8 cellular contexts compared by ENCODE assay signal in genomic region chr12:96047621-96048211, GRCh38. TPM values are rescaled to one million over a fixed set of nuclear protein-coding genes. Genes with fewer than 3 reads are reported as not detected.
A peak's percentile ranks its signal among the peaks of the same experiment; 100 is the strongest.
DNase-seq lines count a peak whose midpoint lies in the region; ATAC-seq and TF ChIP-seq lines count a peak whose summit lies in the region.

No MANE protein-coding gene starts in this region.

- TF ChIP-seq CTCF in fibroblast of villous mesenchyme (IDR thresholded peaks at IDR 0.05; ENCODE audit: insufficient read depth, low read depth, low read length), result no peak

- H3K4me3 ChIP-seq in fibroblast of villous mesenchyme (ENCODE audit: low read depth, low read length) (no peak overlapping the region), H7 (ENCODE audit: insufficient read depth, low read depth, low read length) (no peak overlapping the region)

- peak; percentile 75 for ATAC-seq in HG02588 (IDR thresholded peaks at IDR 0.05; ENCODE audit: unreplicated experiment)

- peaks cover 10% of the 10 kb centered on the region for H3K9me3 Mint-ChIP-seq in activated CD4-positive, alpha-beta T cell treated with anti-CD3 and anti-CD28 coated beads, Interleukin-2, amount 10 ng/mL, durations not matched to agents 24 days and 14 days
- peaks cover 14% of the 10 kb centered on the region for H3K9me3 Mint-ChIP-seq in T-helper 1 cell treated with Interleukin-12 subunit alpha and Interleukin-12 subunit beta and Interleukin-4 antibody, amounts not matched to agents 30 μg/mL and 1 μg/mL, for 36 hours
- no peaks in the 10 kb centered on the region for H3K9me3 Mint-ChIP-seq in stimulated activated naive CD8-positive, alpha-beta T cell treated with anti-CD3 and anti-CD28 coated beads, Interleukin-15, Interleukin-2, amounts not matched to agents 100 ng/mL and 50 ng/mL, for 24 hours

- H3K27me3 ChIP-seq in H7 (ENCODE audit: control insufficient read depth, insufficient read depth, low read length), result no peaks in the 10 kb centered on the region

- H3K36me3 ChIP-seq in H7 (replicated peaks; ENCODE audit: control insufficient read depth, insufficient read depth, low read length), result no peaks in the 10 kb centered on the region

- peaks cover 38% of the 10 kb centered on the region for H3K4me1 Mint-ChIP-seq in activated CD4-positive, alpha-beta T cell treated with anti-CD3 and anti-CD28 coated beads, Interleukin-2, amount 10 ng/mL, durations not matched to agents 24 days and 14 days
- H3K4me1 Mint-ChIP-seq in T-helper 1 cell treated with Interleukin-12 subunit alpha and Interleukin-12 subunit beta and Interleukin-4 antibody, amounts not matched to agents 30 μg/mL and 1 μg/mL, for 36 hours (ENCODE audit: low read depth), result peaks cover 39% of the 10 kb centered on the region
- H3K4me1 Mint-ChIP-seq in stimulated activated naive CD8-positive, alpha-beta T cell treated with anti-CD3 and anti-CD28 coated beads, Interleukin-15, Interleukin-2, amounts not matched to agents 100 ng/mL and 50 ng/mL, for 24 hours (ENCODE audit: low read depth), result peaks cover 61% of the 10 kb centered on the region

- intact Hi-C loops in activated CD4-positive, alpha-beta T cell treated with anti-CD3 and anti-CD28 coated beads, Interleukin-2, amount 10 ng/mL, durations not matched to agents 24 days and 14 days (cut with micrococcal nuclease), result loop anchor here (1.0 to 5.0 kb wide), 6 partner anchors 12 to 470 kb away; partner anchors contain the start of gene LTA4H

- peak; percentile 73 for DNase-seq in activated CD4-positive, alpha-beta T cell treated with anti-CD3 and anti-CD28 coated beads, Interleukin-2, amount 10 ng/mL, durations not matched to agents 24 days and 14 days
- no peak for DNase-seq in activated CD4-positive, alpha-beta T cell treated with anti-CD3 and anti-CD28 coated beads, Interleukin-2, amount 50 U/mL, for 1 hour
- DNase-seq in NCI-H1105 treated with DMSO at 0.1 percent for 48 hours (lab: John Stamatoyannopoulos, UW) (peak; percentile 89), fibroblast of villous mesenchyme (ENCODE audit: low read depth) (peak; percentile 56), H7 (no peak)

- no peaks in the 10 kb centered on the region for H3K36me3 Mint-ChIP-seq in activated CD4-positive, alpha-beta T cell treated with anti-CD3 and anti-CD28 coated beads, Interleukin-2, amount 10 ng/mL, durations not matched to agents 24 days and 14 days (ENCODE audit: low read depth)
- peaks cover 3% of the 10 kb centered on the region for H3K36me3 Mint-ChIP-seq in T-helper 1 cell treated with Interleukin-12 subunit alpha and Interleukin-12 subunit beta and Interleukin-4 antibody, amounts not matched to agents 30 μg/mL and 1 μg/mL, for 36 hours (ENCODE audit: low read depth)
- H3K36me3 Mint-ChIP-seq in stimulated activated naive CD8-positive, alpha-beta T cell treated with anti-CD3 and anti-CD28 coated beads, Interleukin-15, Interleukin-2, amounts not matched to agents 100 ng/mL and 50 ng/mL, for 24 hours (ENCODE audit: low read depth), result no peaks in the 10 kb centered on the region

- peak overlapping the region; percentile 81 for H3K27ac Mint-ChIP-seq in activated CD4-positive, alpha-beta T cell treated with anti-CD3 and anti-CD28 coated beads, Interleukin-2, amount 10 ng/mL, durations not matched to agents 24 days and 14 days
- H3K27ac Mint-ChIP-seq in T-helper 1 cell treated with Interleukin-12 subunit alpha and Interleukin-12 subunit beta and Interleukin-4 antibody, amounts not matched to agents 30 μg/mL and 1 μg/mL, for 36 hours, result peak overlapping the region; percentile 83
- H3K27ac Mint-ChIP-seq in stimulated activated naive CD8-positive, alpha-beta T cell treated with anti-CD3 and anti-CD28 coated beads, Interleukin-15, Interleukin-2, amounts not matched to agents 100 ng/mL and 50 ng/mL, for 24 hours, result peak overlapping the region; percentile 90

- no peaks in the 10 kb centered on the region for H3K27me3 Mint-ChIP-seq in activated CD4-positive, alpha-beta T cell treated with anti-CD3 and anti-CD28 coated beads, Interleukin-2, amount 10 ng/mL, durations not matched to agents 24 days and 14 days
- no peaks in the 10 kb centered on the region for H3K27me3 Mint-ChIP-seq in T-helper 1 cell treated with Interleukin-12 subunit alpha and Interleukin-12 subunit beta and Interleukin-4 antibody, amounts not matched to agents 30 μg/mL and 1 μg/mL, for 36 hours (ENCODE audit: low read depth)
- no peaks in the 10 kb centered on the region for H3K27me3 Mint-ChIP-seq in stimulated activated naive CD8-positive, alpha-beta T cell treated with anti-CD3 and anti-CD28 coated beads, Interleukin-15, Interleukin-2, amounts not matched to agents 100 ng/mL and 50 ng/mL, for 24 hours

- peak overlapping the region; percentile 53 for H3K4me3 Mint-ChIP-seq in activated CD4-positive, alpha-beta T cell treated with anti-CD3 and anti-CD28 coated beads, Interleukin-2, amount 10 ng/mL, durations not matched to agents 24 days and 14 days
- peak overlapping the region; percentile 46 for H3K4me3 Mint-ChIP-seq in T-helper 1 cell treated with Interleukin-12 subunit alpha and Interleukin-12 subunit beta and Interleukin-4 antibody, amounts not matched to agents 30 μg/mL and 1 μg/mL, for 36 hours
- peak overlapping the region; percentile 44 for H3K4me3 Mint-ChIP-seq in stimulated activated naive CD8-positive, alpha-beta T cell treated with anti-CD3 and anti-CD28 coated beads, Interleukin-15, Interleukin-2, amounts not matched to agents 100 ng/mL and 50 ng/mL, for 24 hours

RNA-seq across cellular contexts. Expression of gene LTA4H, which starts 12.3 kb away (rescaled TPM):
- total RNA-seq in activated CD4-positive, alpha-beta T cell treated with anti-CD3 and anti-CD28 coated beads, Interleukin-2, amount 10 ng/mL, durations not matched to agents 24 days and 14 days, result 63.4 and 64.1 TPM in 2 replicates
- 58.6 and 79.9 TPM in 2 replicates for total RNA-seq in fibroblast of villous mesenchyme
- total RNA-seq in H7 (2014; rRNA removed; shearing (Covaris generic)), result 98.7 and 134 TPM in 2 replicates

RNA-seq across cellular contexts. Expression of gene HAL, which starts 51.6 kb away (rescaled TPM):
- total RNA-seq in activated CD4-positive, alpha-beta T cell treated with anti-CD3 and anti-CD28 coated beads, Interleukin-2, amount 10 ng/mL, durations not matched to agents 24 days and 14 days, result 0.09 and 0.38 TPM in 2 replicates
- total RNA-seq in fibroblast of villous mesenchyme, result not detected in 2 replicates
- 0.10 and 0.15 TPM in 2 replicates for total RNA-seq in H7 (2014; rRNA removed; shearing (Covaris generic))

Comparison
In these comparisons a context has a peak if more than half of its experiments do, and no peak if none do; other contexts are left out.
1. DNase-seq: peak in activated CD4-positive, alpha-beta T cell treated with anti-CD3 and anti-CD28 coated beads, Interleukin-2, amount 10 ng/mL, durations not matched to agents 24 days and 14 days (single experiment), NCI-H1105 treated with DMSO at 0.1 percent for 48 hours (single experiment) and fibroblast of villous mesenchyme (single experiment); none in activated CD4-positive, alpha-beta T cell treated with anti-CD3 and anti-CD28 coated beads, Interleukin-2, amount 50 U/mL, for 1 hour (single experiment) and H7 (single experiment).
2. Peak in every context shown above with its lines, with median percentiles within 50 percentile points of each other: H3K27ac Mint-ChIP-seq and H3K4me3 Mint-ChIP-seq.